25 cellular contexts compared by ENCODE assay signal in genomic region chr11:70578831-70579230, GRCh38.
"Had no signal": no experiment of that assay in that cellular context is flagged by ENCODE, and none has a peak within 500 bp of the region (broad histone marks: within the 10 kb centered on the region; RNA-seq: fewer than 3 reads in every experiment).

No MANE protein-coding gene starts in this region.

- H3K4me3 Mint-ChIP-seq: naive thymus-derived CD4-positive, alpha-beta T cell; stimulated activated naive CD8-positive, alpha-beta T cell treated with anti-CD3 and anti-CD28 coated beads, Interleukin-15, amount 100 ng/mL, for 72 hours had no signal

- DNase-seq: colonic mucosa; dermis blood vessel endothelial cell; effector memory CD4-positive, alpha-beta T cell; foreskin keratinocyte; left cardiac atrium; mesenchymal stem cell; midbrain; naive thymus-derived CD4-positive, alpha-beta T cell; occipital lobe; stimulated activated CD4-positive, alpha-beta T cell treated with anti-CD3 and anti-CD28 coated beads, Interleukin-12 subunit alpha, Interleukin-12 subunit beta, amount 100 ng/mL, for 4 hours; stimulated activated CD4-positive, alpha-beta T cell treated with anti-CD3 and anti-CD28 coated beads, Interleukin-1b, Interleukin-23, amount 100 ng/mL, for 48 hours; stimulated activated CD4-positive, alpha-beta T cell treated with anti-CD3 and anti-CD28 coated beads, Interleukin-4, amount 100 ng/mL, for 1 hour; stimulated activated CD8-positive, alpha-beta memory T cell treated with anti-CD3 and anti-CD28 coated beads, Interleukin-4, amount 100 ng/mL, for 48 hours; stimulated activated naive CD4-positive, alpha-beta T cell; stimulated activated naive CD8-positive, alpha-beta T cell treated with anti-CD3 and anti-CD28 coated beads, Interleukin-15, amount 100 ng/mL, for 72 hours; transverse colon had no signal

- H3K36me3 Mint-ChIP-seq: naive thymus-derived CD4-positive, alpha-beta T cell had no signal

- H3K4me1 Mint-ChIP-seq: naive thymus-derived CD4-positive, alpha-beta T cell; stimulated activated naive CD8-positive, alpha-beta T cell treated with anti-CD3 and anti-CD28 coated beads, Interleukin-15, amount 100 ng/mL, for 72 hours had no signal

- H3K9me3 Mint-ChIP-seq: stimulated activated naive CD8-positive, alpha-beta T cell treated with anti-CD3 and anti-CD28 coated beads, Interleukin-15, amount 100 ng/mL, for 72 hours had no signal

- H3K36me3 ChIP-seq: colonic mucosa, esophagus muscularis mucosa, gastroesophageal sphincter, heart left ventricle, left lung, pancreas, suprapubic skin, transverse colon had no signal

- H3K4me3 ChIP-seq: colonic mucosa, esophagus muscularis mucosa, gastroesophageal sphincter, heart left ventricle, hepatocyte, left lung, pancreas, smooth muscle cell, suprapubic skin, transverse colon had no signal

- H3K27me3 Mint-ChIP-seq: progenitor cell of endocrine pancreas had no signal

- H3K27me3 ChIP-seq: colonic mucosa, esophagus muscularis mucosa, foreskin keratinocyte, gastroesophageal sphincter, heart left ventricle, hepatocyte, left lung, pancreas, suprapubic skin, transverse colon had no signal

- H3K27ac Mint-ChIP-seq: progenitor cell of endocrine pancreas; stimulated activated naive CD8-positive, alpha-beta T cell treated with anti-CD3 and anti-CD28 coated beads, Interleukin-15, amount 100 ng/mL, for 72 hours had no signal
